ENCODE assay signal across 8 cellular contexts in the genomic region with DNA sequence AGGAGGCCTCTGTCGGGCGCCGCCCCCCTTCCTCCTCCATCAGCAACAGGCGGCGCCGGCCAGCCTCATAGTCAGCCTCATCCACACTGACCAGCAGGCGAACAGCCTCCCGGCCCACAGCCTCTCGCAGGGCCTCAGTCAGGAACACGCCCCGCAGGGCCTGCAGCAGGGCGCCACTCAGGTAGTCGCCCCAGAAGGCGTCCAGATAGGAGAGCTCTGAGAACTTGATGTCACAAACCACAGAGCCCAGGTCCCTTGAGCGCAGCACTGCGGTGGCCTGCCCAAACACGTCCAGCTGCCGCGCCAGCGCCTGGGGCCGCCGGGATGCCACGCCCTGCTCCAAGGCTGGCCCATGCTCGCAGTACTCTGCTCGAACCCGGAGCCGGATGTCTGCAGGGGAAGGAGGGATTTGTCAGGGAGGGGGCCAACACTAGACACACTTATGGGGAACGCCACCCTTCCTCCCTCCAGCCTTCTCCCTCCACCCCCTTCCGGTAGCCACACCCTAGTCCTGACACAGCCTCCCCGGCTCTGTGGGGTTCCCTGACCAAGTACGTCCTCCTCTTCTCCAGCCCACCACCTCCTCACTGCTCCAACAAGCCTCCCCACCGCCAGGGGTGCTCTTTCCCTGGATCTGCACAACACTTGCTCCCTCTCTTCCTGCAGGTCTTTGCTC. TPM values are rescaled to one million over a fixed set of nuclear protein-coding genes. Genes with fewer than 3 reads are reported as not detected.
DNase-seq lines count a peak whose midpoint lies in the region; ATAC-seq and TF ChIP-seq lines count a peak whose summit lies in the region.

No MANE protein-coding gene starts in this region.

- peak overlapping the region; percentile 77 for H3K4me3 Mint-ChIP-seq in activated naive CD8-positive, alpha-beta T cell treated with anti-CD3 and anti-CD28 coated beads, Interleukin-2, amount 10 ng/mL, durations not matched to agents 7 days and 5 days
- peak overlapping the region; percentile 78 to 97 (median 86) for H3K4me3 Mint-ChIP-seq in naive thymus-derived CD4-positive, alpha-beta T cell

- ATAC-seq in HCT116 (peak; percentile 28), Panc1 (peak; percentile 47), HG02938 (IDR thresholded peaks at IDR 0.05; ENCODE audit: unreplicated experiment) (no peak)
- ATAC-seq in activated naive CD8-positive, alpha-beta T cell treated with anti-CD3 and anti-CD28 coated beads, Interleukin-2, amount 10 ng/mL, durations not matched to agents 7 days and 5 days (ENCODE audit: low read depth): peak; percentile 68
- ATAC-seq in naive thymus-derived CD4-positive, alpha-beta T cell: peak; percentile 49

- intact Hi-C loops in HCT116 (cut with micrococcal nuclease) (no loop called here), Panc1 (cut with micrococcal nuclease; ENCODE audit: unreplicated experiment) (no loop called here), ascending aorta (cut with DNase I) (no loop called here)
- intact Hi-C loops in naive thymus-derived CD4-positive, alpha-beta T cell (cut with micrococcal nuclease): loop anchor here (1.0 to 5.0 kb wide), 18 partner anchors 8 to 126 kb away; partner anchors contain the start of genes DEDD2 (in 2 of the 2), ERF (in 1 of the 2), MEGF8 (in 1 of the 2) and ZNF526 (in 1 of the 2)

- no TSS peak for BruUV-seq in HCT116 (replicated peaks; lab: Mats Ljungman, UMichigan)
- BruUV-seq in Panc1 (replicated peaks; lab: Mats Ljungman, UMichigan): no TSS peak

- H3K79me2 ChIP-seq in HCT116 (ENCODE audit: insufficient read depth, low read length): peaks cover 54% of the 10 kb centered on the region

- 0 out of 2 replicates have a peak, but pooled peaks cover 6% of the 10 kb centered on the region for H4K20me1 ChIP-seq in HCT116 (ENCODE audit: insufficient read depth)

- CTCF ChIA-PET in HCT116 (lab: Charles Lee) (no interaction called here), Panc1 (lab: Charles Lee) (no interaction called here)
- CTCF ChIA-PET in naive thymus-derived CD4-positive, alpha-beta T cell (lab: Charles Lee): interaction anchor here (0.7 to 1.9 kb wide), 6 partner anchors 10 to 201 kb away, joined by 3 to 8 read pairs (median 4); partner anchors contain the start of gene POU2F2

- H2AFZ ChIP-seq in HCT116 (ENCODE audit: low read depth, low read length, poor library complexity, severe bottlenecking): no peak overlapping the region

- H3K27ac ChIP-seq in HCT116 (ENCODE audit: low read depth, low read length): peak overlapping the region; percentile 15; the same call in 1 of the 2 replicates
- H3K27ac ChIP-seq in Panc1 (ENCODE audit: low read length): no peak overlapping the region
- H3K27ac ChIP-seq in naive thymus-derived CD4-positive, alpha-beta T cell (ENCODE audit: low read depth, low read length): peak overlapping the region; percentile 82
- H3K27ac ChIP-seq in ascending aorta: no peak overlapping the region

- no peak overlapping the region for H3K9ac ChIP-seq in HCT116 (ENCODE audit: low read length)

- H3K4me1 ChIP-seq in HCT116 (ENCODE audit: control insufficient read depth in 1 of 2, insufficient read depth in 2 of 2, low read length in 2 of 2) (peaks cover 0 to 35% of the 10 kb centered on the region in 2 experiments; a peak in 2 of 4 replicates), Panc1 (ENCODE audit: control insufficient read depth, insufficient read depth, low read length) (no peaks in the 10 kb centered on the region), ascending aorta (no peaks in the 10 kb centered on the region)
- peaks cover 71 to 75% of the 10 kb centered on the region in 2 donors for H3K4me1 ChIP-seq in naive thymus-derived CD4-positive, alpha-beta T cell (ENCODE audit: control insufficient read depth in 2 of 2, insufficient read depth in 2 of 2, low read length in 2 of 2)

- RAD21 ChIA-PET in HCT116 (lab: Charles Lee; ENCODE audit: low non-redundant PET in 1 of 2, low total read pairs in 2 of 2, uncharacterized antibody in 2 of 2, unreplicated experiment in 2 of 2): no interaction called here

- TF ChIP-seq CTCF in GM12875 (IDR thresholded peaks at IDR 0.05; ENCODE audit: borderline replicate concordance, insufficient read depth, low read depth, low read length): peak; percentile 64; the same call in 1 of the 2 replicates
- no peak for TF ChIP-seq CTCF in HCT116 (IDR thresholded peaks at IDR 0.05 in 2 of 3, conservative IDR thresholded peaks at IDR 0.05 in 1 of 3; ENCODE audit: borderline replicate concordance in 1 of 3, insufficient read depth in 1 of 3, low read depth in 2 of 3, low read length in 2 of 3)
- no peak for TF ChIP-seq CTCF in Panc1 (IDR thresholded peaks at IDR 0.05)
- TF ChIP-seq CTCF in ascending aorta (IDR thresholded peaks at IDR 0.05): no peak

- H3K36me3 ChIP-seq in HCT116 (ENCODE audit: control insufficient read depth in 1 of 2, insufficient read depth in 2 of 2, low read length in 2 of 2) (peaks cover 21 to 45% of the 10 kb centered on the region in 2 experiments), Panc1 (ENCODE audit: control insufficient read depth, insufficient read depth, low read length) (no peaks in the 10 kb centered on the region; the same call in 1 of the 2 replicates), ascending aorta (peaks cover 33 to 74% of the 10 kb centered on the region in 2 donors)
- H3K36me3 ChIP-seq in naive thymus-derived CD4-positive, alpha-beta T cell (ENCODE audit: control insufficient read depth in 2 of 3, insufficient read depth in 3 of 3, low read length in 3 of 3): peaks cover 4 to 36% (median 4%) of the 10 kb centered on the region in 3 experiments

- TF ChIP-seq RAD21 in HCT116 (IDR thresholded peaks at IDR 0.05; ENCODE audit: low read depth): no peak

- DNase-seq in HCT116 (ENCODE audit: low read depth, low spot score): no peak
- DNase-seq in Panc1 (ENCODE audit: low read depth, low spot score): no peak
- peak; percentile 86 for DNase-seq in activated naive CD8-positive, alpha-beta T cell treated with anti-CD3 and anti-CD28 coated beads, Interleukin-2, amount 10 ng/mL, durations not matched to agents 7 days and 5 days
- peak in 8 of 9 donors; percentile 40 to 69 (median 48) for DNase-seq in naive thymus-derived CD4-positive, alpha-beta T cell
- no peak for DNase-seq in ascending aorta (ENCODE audit: low spot score in 2 of 2)
- DNase-seq in DMS 273 treated with DMSO at 0.1 percent for 48 hours (lab: John Stamatoyannopoulos, UW): no peak

- H3K27me3 ChIP-seq in HCT116 (ENCODE audit: insufficient read depth, low read length): no peaks in the 10 kb centered on the region
- H3K27me3 ChIP-seq in Panc1 (ENCODE audit: control insufficient read depth, insufficient read depth, low read length): no peaks in the 10 kb centered on the region
- H3K27me3 ChIP-seq in naive thymus-derived CD4-positive, alpha-beta T cell (ENCODE audit: control insufficient read depth in 2 of 2, insufficient read depth in 2 of 2, low read length in 2 of 2): no peaks in the 10 kb centered on the region
- no peaks in the 10 kb centered on the region for H3K27me3 ChIP-seq in ascending aorta

- POLR2A ChIA-PET in HCT116 (lab: Charles Lee): no interaction called here
- POLR2A ChIA-PET in Panc1 (lab: Charles Lee): no interaction called here
- POLR2A ChIA-PET in activated naive CD8-positive, alpha-beta T cell treated with anti-CD3 and anti-CD28 coated beads, Interleukin-2, amount 10 ng/mL, durations not matched to agents 7 days and 5 days (lab: Charles Lee): interaction anchor here (0.6 to 5.7 kb wide), 22 partner anchors 8 to 86 kb away, joined by 3 to 63 read pairs (median 4); partner anchors contain the start of genes CIC, DEDD2, GSK3A and ZNF526
- POLR2A ChIA-PET in naive thymus-derived CD4-positive, alpha-beta T cell (lab: Charles Lee): interaction anchor here (0.9 to 4.8 kb wide), 18 partner anchors 8 to 85 kb away, joined by 3 to 56 read pairs (median 4); partner anchors contain the start of genes DEDD2 and GSK3A

- H3K36me3 Mint-ChIP-seq in activated naive CD8-positive, alpha-beta T cell treated with anti-CD3 and anti-CD28 coated beads, Interleukin-2, amount 10 ng/mL, durations not matched to agents 7 days and 5 days: peaks cover 42% of the 10 kb centered on the region
- peaks cover 4 to 60% (median 24%) of the 10 kb centered on the region in 5 donors for H3K36me3 Mint-ChIP-seq in naive thymus-derived CD4-positive, alpha-beta T cell

- peak overlapping the region; percentile 95 for H3K27ac Mint-ChIP-seq in activated naive CD8-positive, alpha-beta T cell treated with anti-CD3 and anti-CD28 coated beads, Interleukin-2, amount 10 ng/mL, durations not matched to agents 7 days and 5 days
- peak overlapping the region; percentile 84 to 96 (median 92) for H3K27ac Mint-ChIP-seq in naive thymus-derived CD4-positive, alpha-beta T cell

- no peak overlapping the region for H3K4me2 ChIP-seq in HCT116 (ENCODE audit: low read length)

- in situ Hi-C loops in Panc1 (cut with HindIII; ENCODE audit: low pct_unique_long_range_greater_than_20kb, low sequenced_read_pairs): no loop called here

- H3K9me3 ChIP-seq in HCT116 (ENCODE audit: control insufficient read depth in 1 of 2, insufficient read depth in 1 of 2, low read depth in 1 of 2, low read length in 2 of 2) (no peaks in the 10 kb centered on the region), Panc1 (ENCODE audit: control insufficient read depth, insufficient read depth, low read depth, low read length) (no peaks in the 10 kb centered on the region), ascending aorta (no peaks in the 10 kb centered on the region)
- no peaks in the 10 kb centered on the region for H3K9me3 ChIP-seq in naive thymus-derived CD4-positive, alpha-beta T cell (ENCODE audit: control insufficient read depth in 2 of 3, low read length in 3 of 3)

- H3K9me3 Mint-ChIP-seq in activated naive CD8-positive, alpha-beta T cell treated with anti-CD3 and anti-CD28 coated beads, Interleukin-2, amount 10 ng/mL, durations not matched to agents 7 days and 5 days: no peaks in the 10 kb centered on the region
- no peaks in the 10 kb centered on the region for H3K9me3 Mint-ChIP-seq in naive thymus-derived CD4-positive, alpha-beta T cell

- H3K4me3 ChIP-seq in GM12875 (ENCODE audit: low read depth, low read length) (peak overlapping the region; percentile 46), HCT116 (replicated peaks in 1 of 2; ENCODE audit: low read depth in 1 of 2, low read length in 2 of 2) (no peak overlapping the region), Panc1 (ENCODE audit: low read depth in 2 of 2, low read length in 2 of 2) (no peak overlapping the region), ascending aorta (no peak overlapping the region)
- peak overlapping the region; percentile 52 for H3K4me3 ChIP-seq in naive thymus-derived CD4-positive, alpha-beta T cell (ENCODE audit: low read length)

- no peaks in the 10 kb centered on the region for H3K9me2 ChIP-seq in HCT116 (ENCODE audit: insufficient read depth)

- peaks cover 59% of the 10 kb centered on the region for H3K4me1 Mint-ChIP-seq in activated naive CD8-positive, alpha-beta T cell treated with anti-CD3 and anti-CD28 coated beads, Interleukin-2, amount 10 ng/mL, durations not matched to agents 7 days and 5 days
- peaks cover 70 to 89% (median 80%) of the 10 kb centered on the region in 7 donors for H3K4me1 Mint-ChIP-seq in naive thymus-derived CD4-positive, alpha-beta T cell

- no peak for TF ChIP-seq POLR2A in HCT116 (IDR thresholded peaks at IDR 0.05; ENCODE audit: borderline replicate concordance, extremely low read depth, insufficient read depth, insufficient read length)

- H3K27me3 Mint-ChIP-seq in activated naive CD8-positive, alpha-beta T cell treated with anti-CD3 and anti-CD28 coated beads, Interleukin-2, amount 10 ng/mL, durations not matched to agents 7 days and 5 days: no peaks in the 10 kb centered on the region
- no peaks in the 10 kb centered on the region for H3K27me3 Mint-ChIP-seq in naive thymus-derived CD4-positive, alpha-beta T cell

RNA-seq across cellular contexts. Expression of gene DEDD2, which starts 17.9 kb away (rescaled TPM):
- total RNA-seq in HCT116 (2021; ENCODE audit: unreplicated experiment) (32.7 TPM), Panc1 (2021; ENCODE audit: unreplicated experiment) (13.2 TPM), ascending aorta (30.2 TPM)
- polyA plus RNA-seq in HCT116 (2012): 32.8 and 41.3 TPM in 2 replicates
- 18.1 TPM for polyA plus RNA-seq in Panc1 (2012; ENCODE audit: insufficient read length)
- total RNA-seq in activated naive CD8-positive, alpha-beta T cell treated with anti-CD3 and anti-CD28 coated beads, Interleukin-2, amount 10 ng/mL, durations not matched to agents 7 days and 5 days: 10 to 100 TPM; 41.3 to 42.2 TPM
- total RNA-seq in naive thymus-derived CD4-positive, alpha-beta T cell: 100 to 1,000 TPM in 1 of 5 experiments, 10 to 100 TPM in 4; 47.9 to 104 (median 65.8) TPM
- polyA plus RNA-seq in naive thymus-derived CD4-positive, alpha-beta T cell: 100 to 1,000 TPM; 132 to 208 TPM

RNA-seq across cellular contexts. Expression of gene ZNF526, which starts 20.5 kb away (rescaled TPM):
- total RNA-seq in HCT116 (2021; ENCODE audit: unreplicated experiment) (13.1 TPM), Panc1 (2021; ENCODE audit: unreplicated experiment) (10.5 TPM), ascending aorta (7.0 TPM)
- 7.1 TPM in 2 replicates for polyA plus RNA-seq in HCT116 (2012)
- polyA plus RNA-seq in Panc1 (2012; ENCODE audit: insufficient read length): 8.4 TPM
- 10 to 100 TPM; 19.6 to 20.6 TPM for total RNA-seq in activated naive CD8-positive, alpha-beta T cell treated with anti-CD3 and anti-CD28 coated beads, Interleukin-2, amount 10 ng/mL, durations not matched to agents 7 days and 5 days
- 10 to 100 TPM in 4 of 5 experiments, 1 to 10 TPM in 1; 8.6 to 25.2 (median 22.7) TPM for total RNA-seq in naive thymus-derived CD4-positive, alpha-beta T cell
- polyA plus RNA-seq in naive thymus-derived CD4-positive, alpha-beta T cell: 10 to 100 TPM in 1 of 2 donors, 1 to 10 TPM in 1; 4.0 to 11.8 TPM

RNA-seq across cellular contexts. Expression of gene GSK3A, which starts 42.8 kb away (rescaled TPM):
- total RNA-seq in HCT116 (2021; ENCODE audit: unreplicated experiment): 57.2 TPM
- 58.8 and 65.6 TPM in 2 replicates for polyA plus RNA-seq in HCT116 (2012)
- total RNA-seq in Panc1 (2021; ENCODE audit: unreplicated experiment): 46.0 TPM
- 65.7 TPM for polyA plus RNA-seq in Panc1 (2012; ENCODE audit: insufficient read length)
- total RNA-seq in activated naive CD8-positive, alpha-beta T cell treated with anti-CD3 and anti-CD28 coated beads, Interleukin-2, amount 10 ng/mL, durations not matched to agents 7 days and 5 days: 10 to 100 TPM; 41.0 to 42.2 TPM
- 10 to 100 TPM; 19.6 to 52.0 (median 33.0) TPM for total RNA-seq in naive thymus-derived CD4-positive, alpha-beta T cell
- 10 to 100 TPM; 11.4 to 19.6 TPM for polyA plus RNA-seq in naive thymus-derived CD4-positive, alpha-beta T cell
- 27.0 TPM for total RNA-seq in ascending aorta

RNA-seq across cellular contexts. Expression of gene ERF, which starts 55.4 kb away (rescaled TPM):
- total RNA-seq in HCT116 (2021; ENCODE audit: unreplicated experiment): 96.1 TPM
- 55.7 and 62.1 TPM in 2 replicates for polyA plus RNA-seq in HCT116 (2012)
- 85.7 TPM for total RNA-seq in Panc1 (2021; ENCODE audit: unreplicated experiment)
- 70.6 TPM for polyA plus RNA-seq in Panc1 (2012; ENCODE audit: insufficient read length)
- total RNA-seq in activated naive CD8-positive, alpha-beta T cell treated with anti-CD3 and anti-CD28 coated beads, Interleukin-2, amount 10 ng/mL, durations not matched to agents 7 days and 5 days: 10 to 100 TPM; 51.1 to 57.5 TPM
- total RNA-seq in naive thymus-derived CD4-positive, alpha-beta T cell: 100 to 1,000 TPM in 1 of 5 experiments, 10 to 100 TPM in 4; 42.5 to 105 (median 51.8) TPM
- polyA plus RNA-seq in naive thymus-derived CD4-positive, alpha-beta T cell: 10 to 100 TPM in 1 of 2 donors, 1 to 10 TPM in 1; 2.8 to 10.8 TPM
- total RNA-seq in ascending aorta: 51.6 TPM

Comparison
In these comparisons a context has a peak if more than half of its experiments do, and no peak if none do; other contexts are left out.
1. H3K4me3 ChIP-seq: peak in GM12875 (single experiment) and naive thymus-derived CD4-positive, alpha-beta T cell (single experiment); none in HCT116 (0 of 2), Panc1 (0 of 2) and ascending aorta (0 of 2).
2. DNase-seq: peak in activated naive CD8-positive, alpha-beta T cell treated with anti-CD3 and anti-CD28 coated beads, Interleukin-2, amount 10 ng/mL, durations not matched to agents 7 days and 5 days (single experiment) and naive thymus-derived CD4-positive, alpha-beta T cell (8 of 9); none in HCT116 (single experiment), Panc1 (single experiment), ascending aorta (0 of 2) and DMS 273 treated with DMSO at 0.1 percent for 48 hours (single experiment).
3. H3K27ac ChIP-seq: peak in HCT116 (single experiment) and naive thymus-derived CD4-positive, alpha-beta T cell (single experiment); none in Panc1 (single experiment) and ascending aorta (0 of 2).
4. POLR2A ChIA-PET loops: an anchor here in activated naive CD8-positive, alpha-beta T cell treated with anti-CD3 and anti-CD28 coated beads, Interleukin-2, amount 10 ng/mL, durations not matched to agents 7 days and 5 days (0.6 to 5.7 kb wide) and naive thymus-derived CD4-positive, alpha-beta T cell (0.9 to 4.8 kb wide); none called in HCT116 and Panc1.
5. intact Hi-C loops: an anchor here in naive thymus-derived CD4-positive, alpha-beta T cell (1.0 to 5.0 kb wide); none called in HCT116, Panc1 and ascending aorta.